Comparison of ENCODE assay signal across 9 cellular contexts in genomic region chrX:153944140-153944799, GRCh38. TPM values are rescaled to one million over a fixed set of nuclear protein-coding genes. Genes with fewer than 3 reads are reported as not detected.
A peak's percentile ranks its signal among the peaks of the same experiment; 100 is the strongest.
DNase-seq lines count a peak whose midpoint lies in the region; ATAC-seq, FAIRE-seq and TF ChIP-seq lines count a peak whose summit lies in the region.
"Had no signal": no experiment of that assay in that cellular context is flagged by ENCODE, and none has a peak within 500 bp of the region (broad histone marks: within the 10 kb centered on the region; RNA-seq: fewer than 3 reads in every experiment).

TSS of gene RENBP (minus strand) at chrX:153944643. CDS start at chrX:153944610, 33 bp downstream.

- H3K27me3 ChIP-seq in right atrium auricular region (no peaks in the 10 kb centered on the region), gastrocnemius medialis (no peaks in the 10 kb centered on the region)

- no peaks in the 10 kb centered on the region for H3K36me3 Mint-ChIP-seq in activated T-cell treated with anti-CD3 and anti-CD28 coated beads, Interleukin-2, amount 50 U/mL, for 72 hours (ENCODE audit: insufficient read depth in 2 of 2)

- H3K4me1 Mint-ChIP-seq in activated T-cell treated with anti-CD3 and anti-CD28 coated beads, Interleukin-2, amount 50 U/mL, for 72 hours (ENCODE audit: low read depth): peaks cover 41% of the 10 kb centered on the region

- in situ Hi-C loops in gastrocnemius medialis (cut with MboI; ENCODE audit: low sequenced_read_pairs in 4 of 4): loop anchor here in 1 of 4 donors (25.0 kb wide), 1 partner anchor 157 kb away; the partner anchor contains the start of genes IDH3G, SRPK3 and SSR4

- TF ChIP-seq CTCF in right atrium auricular region (IDR thresholded peaks at IDR 0.05): no peak
- TF ChIP-seq CTCF in gastrocnemius medialis (IDR thresholded peaks at IDR 0.05 in 4 of 5, conservative IDR thresholded peaks at IDR 0.05 in 1 of 5): no peak

- ATAC-seq in activated T-cell treated with anti-CD3 and anti-CD28 coated beads, Interleukin-2, amount 50 U/mL, for 72 hours (replicated peaks in 1 of 2): peak; percentile 36 to 52
- peak in 1 of 2 donors; percentile 21 for ATAC-seq in gastrocnemius medialis

- H3K9me3 ChIP-seq in right atrium auricular region: no peaks in the 10 kb centered on the region
- no peaks in the 10 kb centered on the region for H3K9me3 ChIP-seq in gastrocnemius medialis

- TF ChIP-seq POLR2A in gastrocnemius medialis (IDR thresholded peaks at IDR 0.05): no peak
- no peak for TF ChIP-seq POLR2A in GM12892 (IDR thresholded peaks at IDR 0.05; ENCODE audit: low read depth, low read length)

- peak; percentile 2 for DNase-seq in NCI-H345 (lab: John Stamatoyannopoulos, UW)
- no peak for DNase-seq in NCI-H345 treated with DMSO at 0.1 percent for 48 hours (lab: John Stamatoyannopoulos, UW; ENCODE audit: unreplicated experiment)
- DNase-seq in activated T-cell treated with anti-CD3 and anti-CD28 coated beads, Interleukin-2, amount 50 U/mL, for 72 hours: peak; percentile 45 to 54
- DNase-seq in right atrium auricular region (ENCODE audit: low spot score): no peak
- peak in 1 of 2 donors; percentile 34 for DNase-seq in gastrocnemius medialis
- no peak for DNase-seq in GM12892 (ENCODE audit: insufficient read length)
- no peak for DNase-seq in superior temporal gyrus (ENCODE audit: extremely low spot score)
- DNase-seq in NCI-H2081 treated with DMSO at 0.1 percent for 48 hours (lab: John Stamatoyannopoulos, UW): no peak

- peak within 1 kb of the TSS; percentile 91 to 92 for H3K4me3 Mint-ChIP-seq in activated T-cell treated with anti-CD3 and anti-CD28 coated beads, Interleukin-2, amount 50 U/mL, for 72 hours

- peak within 1 kb of the TSS; percentile 35 to 44 for H3K4me3 ChIP-seq in right atrium auricular region
- H3K4me3 ChIP-seq in gastrocnemius medialis: peak within 1 kb of the TSS in 3 of 4 donors; percentile 5 to 38 (median 33)

- H3K27ac Mint-ChIP-seq in activated T-cell treated with anti-CD3 and anti-CD28 coated beads, Interleukin-2, amount 50 U/mL, for 72 hours: peak within 1 kb of the TSS; percentile 70

- H3K4me1 ChIP-seq in right atrium auricular region: no peaks in the 10 kb centered on the region
- H3K4me1 ChIP-seq in gastrocnemius medialis: no peaks in the 10 kb centered on the region
- H3K4me1 ChIP-seq: parathyroid adenoma had no signal

- no peaks in the 10 kb centered on the region for H3K27me3 Mint-ChIP-seq in activated T-cell treated with anti-CD3 and anti-CD28 coated beads, Interleukin-2, amount 50 U/mL, for 72 hours (ENCODE audit: low read depth)

- peaks cover 5% of the 10 kb centered on the region for H3K36me3 ChIP-seq in right atrium auricular region
- H3K36me3 ChIP-seq in gastrocnemius medialis: peaks cover 0 to 9% of the 10 kb centered on the region in 2 donors

- intact Hi-C loops in gastrocnemius medialis (cut with DNase I; ENCODE audit: low total_unique reads): no loop called here

- FAIRE-seq in GM12892 (lab: Jason Lieb, UNC): no peak

- H3K27ac ChIP-seq in right atrium auricular region (peak within 1 kb of the TSS; percentile 53 to 61), gastrocnemius medialis (peak within 1 kb of the TSS in 1 of 4 donors; percentile 41)
- H3K27ac ChIP-seq: parathyroid adenoma had no signal

- no peaks in the 10 kb centered on the region for H3K9me3 Mint-ChIP-seq in activated T-cell treated with anti-CD3 and anti-CD28 coated beads, Interleukin-2, amount 50 U/mL, for 72 hours

RNA-seq across cellular contexts. Expression of gene RENBP, which starts in this region (rescaled TPM):
- total RNA-seq in activated T-cell treated with anti-CD3 and anti-CD28 coated beads, Interleukin-2, amount 50 U/mL, for 72 hours: 10 to 100 TPM; 11.6 to 13.9 TPM
- total RNA-seq in right atrium auricular region (10 to 100 TPM in 1 of 2 donors, 1 to 10 TPM in 1; 6.2 to 10.6 TPM), gastrocnemius medialis (1 to 10 TPM; 1.8 to 2.6 (median 2.0) TPM)
- polyA plus RNA-seq in GM12892 (2012; ENCODE audit: missing spikeins): 3.7 TPM

Comparison
In these comparisons a context has a peak if more than half of its experiments do, and no peak if none do; other contexts are left out.
1. DNase-seq: peak in NCI-H345 (single experiment) and activated T-cell treated with anti-CD3 and anti-CD28 coated beads, Interleukin-2, amount 50 U/mL, for 72 hours (2 of 2); none in NCI-H345 treated with DMSO at 0.1 percent for 48 hours (single experiment), right atrium auricular region (single experiment), GM12892 (single experiment), superior temporal gyrus (single experiment) and NCI-H2081 treated with DMSO at 0.1 percent for 48 hours (single experiment).